Comparison of ENCODE assay signal across 16 cellular contexts in the genomic region with DNA sequence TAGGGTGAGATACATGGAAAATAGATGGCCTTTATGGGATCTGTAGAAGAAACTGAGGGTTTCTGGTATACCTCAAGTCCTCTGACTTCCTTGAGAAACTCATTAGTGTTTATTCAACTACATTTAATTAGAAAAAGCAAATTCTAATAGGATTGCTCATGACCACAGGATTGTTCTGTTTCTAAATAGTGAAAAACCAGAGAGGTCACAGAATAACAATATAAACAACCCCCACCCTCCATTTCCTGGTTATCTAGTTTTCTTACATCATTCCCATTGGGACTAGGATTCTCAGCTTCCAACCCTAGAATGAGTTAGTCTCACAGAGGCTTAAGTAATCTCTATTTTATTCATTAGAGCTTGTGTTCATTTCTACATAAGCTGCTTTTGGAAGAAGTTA. TPM values are rescaled to one million over a fixed set of nuclear protein-coding genes. Genes with fewer than 3 reads are reported as not detected.
DNase-seq lines count a peak whose midpoint lies in the region; ATAC-seq and TF ChIP-seq lines count a peak whose summit lies in the region.
"Had no signal": no experiment of that assay in that cellular context is flagged by ENCODE, and none has a peak within 500 bp of the region (broad histone marks: within the 10 kb centered on the region; RNA-seq: fewer than 3 reads in every experiment).

No MANE protein-coding gene starts in this region.

- peaks cover 96% of the 10 kb centered on the region for H3K36me3 Mint-ChIP-seq in GM23338 (ENCODE audit: low read depth)

- peak overlapping the region; percentile 83 for H3K27ac Mint-ChIP-seq in GM23338

- peaks cover 72% of the 10 kb centered on the region for H3K79me2 ChIP-seq in ACC112 (ENCODE audit: control insufficient read depth, insufficient read depth, low read length, unreplicated experiment)
- peaks cover 73% of the 10 kb centered on the region for H3K79me2 ChIP-seq in GM23338 (replicated peaks; ENCODE audit: insufficient read depth)

- H4K20me1 ChIP-seq in GM23338 (replicated peaks; ENCODE audit: insufficient read depth): peaks cover 61% of the 10 kb centered on the region

- TF ChIP-seq CTCF in GM23338 (conservative IDR thresholded peaks at IDR 0.05; ENCODE audit: low read depth in 2 of 2) (no peak), breast epithelium (IDR thresholded peaks at IDR 0.05) (no peak)

- H3K9me2 ChIP-seq in GM23338 (ENCODE audit: insufficient read depth): no peaks in the 10 kb centered on the region

- H3K27ac ChIP-seq in ACC112 (ENCODE audit: low read depth, low read length) (peak overlapping the region; percentile 87), GM23338 (ENCODE audit: low read depth) (peak overlapping the region; percentile 68; the same call in 1 of the 2 replicates), breast epithelium (peak overlapping the region; percentile 59 to 80)
- H3K27ac ChIP-seq: BLaER1, right lobe of liver, upper lobe of right lung had no signal

- ATAC-seq in GM23338 (no peak), HG03159 (IDR thresholded peaks at IDR 0.05; ENCODE audit: unreplicated experiment) (no peak), GM21447 (IDR thresholded peaks at IDR 0.05; ENCODE audit: unreplicated experiment) (no peak)
- ATAC-seq: activated CD8-positive, alpha-beta memory T cell treated with anti-CD3 and anti-CD28 coated beads, Interleukin-2, amount 10 ng/mL, durations not matched to agents 7 days and 5 days; upper lobe of right lung had no signal

- H3K4me3 ChIP-seq in ACC112 (ENCODE audit: low read depth, low read length) (0 out of 2 replicates have a peak overlapping the region, but pooled peaks have one; percentile 6), GM23338 (no peak overlapping the region), breast epithelium (no peak overlapping the region)
- H3K4me3 ChIP-seq: adrenal gland, BLaER1, right lobe of liver, upper lobe of right lung had no signal

- no peaks in the 10 kb centered on the region for H3K27me3 Mint-ChIP-seq in GM23338 (ENCODE audit: insufficient read depth, low read depth, poor library complexity)
- H3K27me3 Mint-ChIP-seq: activated CD8-positive, alpha-beta memory T cell treated with anti-CD3 and anti-CD28 coated beads, Interleukin-2, amount 10 ng/mL, durations not matched to agents 7 days and 5 days had no signal

- peaks cover 40% of the 10 kb centered on the region for H3F3A ChIP-seq in GM23338 (replicated peaks; ENCODE audit: low read depth)

- DNase-seq in GM23338 (ENCODE audit: low spot score) (no peak), breast epithelium (ENCODE audit: low spot score in 2 of 2) (no peak), iris pigment epithelial cell (ENCODE audit: low read depth) (peak; percentile 86), OCI-M1 (lab: John Stamatoyannopoulos, UW) (no peak), NCI-H1694 (lab: John Stamatoyannopoulos, UW) (no peak)
- DNase-seq: activated CD8-positive, alpha-beta memory T cell treated with anti-CD3 and anti-CD28 coated beads, Interleukin-2, amount 10 ng/mL, durations not matched to agents 7 days and 5 days; adrenal gland; effector memory CD4-positive, alpha-beta T cell; NCI-H1048; NCI-H446; right lobe of liver; upper lobe of right lung had no signal

- TF ChIP-seq POLR2A in breast epithelium (IDR thresholded peaks at IDR 0.05): no peak

- no peaks in the 10 kb centered on the region for H3K9me3 Mint-ChIP-seq in GM23338

- no peaks in the 10 kb centered on the region for H3K9me3 ChIP-seq in breast epithelium
- H3K9me3 ChIP-seq: adrenal gland, BLaER1, right lobe of liver, upper lobe of right lung had no signal

- H3K36me3 ChIP-seq in ACC112 (ENCODE audit: insufficient read depth, low read length) (peaks cover 67% of the 10 kb centered on the region), GM23338 (ENCODE audit: insufficient read depth) (peaks cover 94% of the 10 kb centered on the region), breast epithelium (peaks cover 21% of the 10 kb centered on the region)

- intact Hi-C loops in breast epithelium (cut with DNase I; ENCODE audit: low total_unique reads): no loop called here

- no peak overlapping the region for H2AFZ ChIP-seq in ACC112 (ENCODE audit: low read length, unreplicated experiment)
- H2AFZ ChIP-seq in GM23338: no peak overlapping the region

- H3K27me3 ChIP-seq in ACC112 (ENCODE audit: insufficient read depth, low read length) (no peaks in the 10 kb centered on the region), GM23338 (ENCODE audit: insufficient read depth) (no peaks in the 10 kb centered on the region), breast epithelium (no peaks in the 10 kb centered on the region)
- H3K27me3 ChIP-seq: adrenal gland, BLaER1, right lobe of liver, upper lobe of right lung had no signal

- no peak overlapping the region for H3K4me2 ChIP-seq in GM23338
- H3K4me2 ChIP-seq: BLaER1 had no signal

- no peak overlapping the region for H3K4me3 Mint-ChIP-seq in GM23338
- H3K4me3 Mint-ChIP-seq: activated CD8-positive, alpha-beta memory T cell treated with anti-CD3 and anti-CD28 coated beads, Interleukin-2, amount 10 ng/mL, durations not matched to agents 7 days and 5 days had no signal

- peaks cover 27% of the 10 kb centered on the region for H3K4me1 ChIP-seq in ACC112 (ENCODE audit: control insufficient read depth, insufficient read depth, low read length, unreplicated experiment)
- H3K4me1 ChIP-seq in GM23338 (ENCODE audit: insufficient read depth): no peaks in the 10 kb centered on the region; the same call in 1 of the 2 replicates
- no peaks in the 10 kb centered on the region for H3K4me1 ChIP-seq in breast epithelium
- H3K4me1 ChIP-seq: BLaER1, right lobe of liver, upper lobe of right lung had no signal

- H3K4me1 Mint-ChIP-seq in GM23338: peaks cover 9% of the 10 kb centered on the region; the same call in 2 of the 3 replicates

TF ChIP-seq in GM23338, 12 proteins besides CTCF, POLR2A, EP300 and RAD21 (continues in another document):
- TF ChIP-seq JUNB (IDR thresholded peaks at IDR 0.05; ENCODE audit: unreplicated experiment) (no peak), CREB1 (CRISPR knock-in tag; IDR thresholded peaks at IDR 0.05; ENCODE audit: low read depth) (no peak), EZH2phosphoT487 (IDR thresholded peaks at IDR 0.05; ENCODE audit: unreplicated experiment) (no peak), ZNF114 (CRISPR knock-in tag; IDR thresholded peaks at IDR 0.05) (no peak), POLR2AphosphoS5 (IDR thresholded peaks at IDR 0.05; ENCODE audit: low read depth) (no peak), STAT1 (IDR thresholded peaks at IDR 0.05; ENCODE audit: unreplicated experiment) (no peak), EZH2 (IDR thresholded peaks at IDR 0.05; ENCODE audit: low read depth, unreplicated experiment) (no peak), NANOG (IDR thresholded peaks at IDR 0.05; ENCODE audit: borderline replicate concordance) (no peak)
- TF ChIP-seq, protein P1, sequence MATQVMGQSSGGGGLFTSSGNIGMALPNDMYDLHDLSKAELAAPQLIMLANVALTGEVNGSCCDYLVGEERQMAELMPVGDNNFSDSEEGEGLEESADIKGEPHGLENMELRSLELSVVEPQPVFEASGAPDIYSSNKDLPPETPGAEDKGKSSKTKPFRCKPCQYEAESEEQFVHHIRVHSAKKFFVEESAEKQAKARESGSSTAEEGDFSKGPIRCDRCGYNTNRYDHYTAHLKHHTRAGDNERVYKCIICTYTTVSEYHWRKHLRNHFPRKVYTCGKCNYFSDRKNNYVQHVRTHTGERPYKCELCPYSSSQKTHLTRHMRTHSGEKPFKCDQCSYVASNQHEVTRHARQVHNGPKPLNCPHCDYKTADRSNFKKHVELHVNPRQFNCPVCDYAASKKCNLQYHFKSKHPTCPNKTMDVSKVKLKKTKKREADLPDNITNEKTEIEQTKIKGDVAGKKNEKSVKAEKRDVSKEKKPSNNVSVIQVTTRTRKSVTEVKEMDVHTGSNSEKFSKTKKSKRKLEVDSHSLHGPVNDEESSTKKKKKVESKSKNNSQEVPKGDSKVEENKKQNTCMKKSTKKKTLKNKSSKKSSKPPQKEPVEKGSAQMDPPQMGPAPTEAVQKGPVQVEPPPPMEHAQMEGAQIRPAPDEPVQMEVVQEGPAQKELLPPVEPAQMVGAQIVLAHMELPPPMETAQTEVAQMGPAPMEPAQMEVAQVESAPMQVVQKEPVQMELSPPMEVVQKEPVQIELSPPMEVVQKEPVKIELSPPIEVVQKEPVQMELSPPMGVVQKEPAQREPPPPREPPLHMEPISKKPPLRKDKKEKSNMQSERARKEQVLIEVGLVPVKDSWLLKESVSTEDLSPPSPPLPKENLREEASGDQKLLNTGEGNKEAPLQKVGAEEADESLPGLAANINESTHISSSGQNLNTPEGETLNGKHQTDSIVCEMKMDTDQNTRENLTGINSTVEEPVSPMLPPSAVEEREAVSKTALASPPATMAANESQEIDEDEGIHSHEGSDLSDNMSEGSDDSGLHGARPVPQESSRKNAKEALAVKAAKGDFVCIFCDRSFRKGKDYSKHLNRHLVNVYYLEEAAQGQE (IDR thresholded peaks at IDR 0.05; ENCODE audit: unreplicated experiment): no peak
- TF ChIP-seq, protein P2, sequence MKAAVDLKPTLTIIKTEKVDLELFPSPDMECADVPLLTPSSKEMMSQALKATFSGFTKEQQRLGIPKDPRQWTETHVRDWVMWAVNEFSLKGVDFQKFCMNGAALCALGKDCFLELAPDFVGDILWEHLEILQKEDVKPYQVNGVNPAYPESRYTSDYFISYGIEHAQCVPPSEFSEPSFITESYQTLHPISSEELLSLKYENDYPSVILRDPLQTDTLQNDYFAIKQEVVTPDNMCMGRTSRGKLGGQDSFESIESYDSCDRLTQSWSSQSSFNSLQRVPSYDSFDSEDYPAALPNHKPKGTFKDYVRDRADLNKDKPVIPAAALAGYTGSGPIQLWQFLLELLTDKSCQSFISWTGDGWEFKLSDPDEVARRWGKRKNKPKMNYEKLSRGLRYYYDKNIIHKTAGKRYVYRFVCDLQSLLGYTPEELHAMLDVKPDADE (IDR thresholded peaks at IDR 0.05): no peak

RNA-seq across cellular contexts. Expression of a gene that starts 30.0 kb away (rescaled TPM):
- 289 and 316 TPM in 2 replicates for total RNA-seq in GM23338 (2014; rRNA removed; shearing (Covaris generic))
- polyA plus RNA-seq in GM23338 (2016; fragmentation: Nextera tagmentation; extraction: Ambion mirVana): 202 and 203 TPM in 2 replicates
- 100 to 1,000 TPM in 2 of 3 donors, 10 to 100 TPM in 1; 80.2 to 147 (median 133) TPM for total RNA-seq in breast epithelium

RNA-seq across cellular contexts. Expression of a gene that starts 30.3 kb away (rescaled TPM):
- total RNA-seq in GM23338 (2014; rRNA removed; shearing (Covaris generic)): 38.1 and 46.9 TPM in 2 replicates
- 23.9 and 28.8 TPM in 2 replicates for polyA plus RNA-seq in GM23338 (2016; fragmentation: Nextera tagmentation; extraction: Ambion mirVana)
- total RNA-seq in breast epithelium: 10 to 100 TPM; 36.4 to 46.1 (median 41.3) TPM
